Comparison of ENCODE assay signal across 8 cellular contexts in genomic region chr17:75557075-75557851, GRCh38. TPM values are rescaled to one million over a fixed set of nuclear protein-coding genes. Genes with fewer than 3 reads are reported as not detected.
DNase-seq lines count a peak whose midpoint lies in the region; ATAC-seq and TF ChIP-seq lines count a peak whose summit lies in the region.

No MANE protein-coding gene starts in this region.

- TF ChIP-seq CTCF in hepatocyte (IDR thresholded peaks at IDR 0.05; ENCODE audit: poor library complexity) (no peak), GM13976 (IDR thresholded peaks at IDR 0.05; ENCODE audit: borderline replicate concordance, control extremely low read depth, extremely low read depth, insufficient read depth, missing control alignments) (no peak)

- DNase-seq in H7, result peak; percentile 78
- peak; percentile 68 for DNase-seq in T1000 (lab: John Stamatoyannopoulos, UW)
- DNase-seq in hepatocyte (ENCODE audit: low spot score), result peak; percentile 87
- peak; percentile 85 for DNase-seq in putamen (ENCODE audit: low spot score)
- DNase-seq in activated gamma-delta T cell treated with Interleukin-2 at 50 U/mL for 16 hours, result no peak
- DNase-seq in GM13976 (ENCODE audit: low spot score), result no peak

- WGBS in hepatocyte (ENCODE audit: low lambda C conversion rate, missing lambda C conversion rate), result 37% methylated on average over 15 of the region's 15 CpGs

- H3K4me2 ChIP-seq in hepatocyte, result peak overlapping the region; percentile 52

- no peaks in the 10 kb centered on the region for H3K27me3 ChIP-seq in H7 (ENCODE audit: control insufficient read depth, insufficient read depth, low read length)
- H3K27me3 ChIP-seq in hepatocyte, result no peaks in the 10 kb centered on the region

- no peaks in the 10 kb centered on the region for H4K20me1 ChIP-seq in hepatocyte (ENCODE audit: insufficient read depth, poor library complexity, severe bottlenecking)

- in situ Hi-C loops in GM13976 (cut with MboI; ENCODE audit: low sequenced_read_pairs, unreplicated experiment), result no loop called here

- ATAC-seq in GM21529 (IDR thresholded peaks at IDR 0.05; ENCODE audit: unreplicated experiment) (no peak), GM18873 (IDR thresholded peaks at IDR 0.05; ENCODE audit: low FRiP score, unreplicated experiment) (no peak)

- no peaks in the 10 kb centered on the region for H3K9me3 ChIP-seq in hepatocyte (ENCODE audit: low read depth)

- peak overlapping the region; percentile 80 for H3K27ac ChIP-seq in hepatocyte

- H3K79me2 ChIP-seq in hepatocyte, result peaks cover 21% of the 10 kb centered on the region

- no peaks in the 10 kb centered on the region for H3K9me2 ChIP-seq in hepatocyte (replicated peaks; ENCODE audit: insufficient read depth)

- H3K36me3 ChIP-seq in H7 (replicated peaks; ENCODE audit: control insufficient read depth, insufficient read depth, low read length), result no peaks in the 10 kb centered on the region; the same call in 1 of the 2 replicates
- no peaks in the 10 kb centered on the region for H3K36me3 ChIP-seq in hepatocyte (replicated peaks; ENCODE audit: insufficient read depth, low read depth)

- no peak overlapping the region for H2AFZ ChIP-seq in hepatocyte

- peaks cover 34% of the 10 kb centered on the region for H3K4me1 ChIP-seq in hepatocyte (ENCODE audit: insufficient read depth)

- H3K4me3 ChIP-seq in H7 (ENCODE audit: insufficient read depth, low read depth, low read length) (no peak overlapping the region), hepatocyte (no peak overlapping the region)

RNA-seq across cellular contexts. Expression of gene MYO15B, which starts 30.3 kb away (rescaled TPM):
- total RNA-seq in H7 (2014; rRNA removed; shearing (Covaris generic)), result 9.9 and 14.6 TPM in 2 replicates
- total RNA-seq in hepatocyte, result 99.8 and 153 TPM in 2 replicates
- polyA plus RNA-seq in hepatocyte, result 124 and 132 TPM in 2 replicates

RNA-seq across cellular contexts. Expression of gene LLGL2, which starts 31.8 kb away (rescaled TPM):
- 41.5 and 49.2 TPM in 2 replicates for total RNA-seq in H7 (2014; rRNA removed; shearing (Covaris generic))
- total RNA-seq in hepatocyte, result 60.9 and 81.8 TPM in 2 replicates
- polyA plus RNA-seq in hepatocyte, result 154 and 194 TPM in 2 replicates

RNA-seq across cellular contexts. Expression of gene TSEN54, which starts 40.9 kb away (rescaled TPM):
- total RNA-seq in H7 (2014; rRNA removed; shearing (Covaris generic)), result 45.2 and 49.4 TPM in 2 replicates
- 30.4 and 42.5 TPM in 2 replicates for total RNA-seq in hepatocyte
- 46.3 and 52.3 TPM in 2 replicates for polyA plus RNA-seq in hepatocyte

RNA-seq across cellular contexts. Expression of gene CASKIN2, which starts 41.9 kb away (rescaled TPM):
- 11.8 and 13.1 TPM in 2 replicates for total RNA-seq in H7 (2014; rRNA removed; shearing (Covaris generic))
- total RNA-seq in hepatocyte, result 5.3 and 9.8 TPM in 2 replicates
- 14.5 and 16.2 TPM in 2 replicates for polyA plus RNA-seq in hepatocyte

Comparison
In these comparisons a context has a peak if more than half of its experiments do, and no peak if none do; other contexts are left out.
1. DNase-seq: peak in H7 (single experiment), T1000 (single experiment), hepatocyte (single experiment) and putamen (single experiment); none in activated gamma-delta T cell treated with Interleukin-2 at 50 U/mL for 16 hours (single experiment) and GM13976 (single experiment).